In the genomic region with DNA sequence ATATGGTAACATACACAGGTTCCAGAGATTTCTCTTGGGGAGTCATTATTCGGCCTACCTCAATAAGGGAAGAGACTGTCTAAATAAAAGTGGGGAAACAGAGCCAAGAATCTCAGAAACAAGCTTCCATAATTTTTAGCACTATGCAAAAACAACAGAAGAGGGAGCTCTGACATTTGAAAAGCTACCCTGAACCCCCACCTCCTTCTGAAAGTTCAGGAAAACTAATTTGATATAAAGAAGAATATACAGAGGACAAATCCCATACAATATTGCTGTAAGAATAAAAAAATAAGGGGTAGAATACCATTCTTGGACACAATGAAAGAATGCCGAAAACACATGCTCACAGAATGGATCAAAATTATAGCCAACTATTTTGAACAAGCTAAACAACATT, we compare ENCODE assay signal across 10 cellular contexts. TPM values are rescaled to one million over a fixed set of nuclear protein-coding genes. Genes with fewer than 3 reads are reported as not detected.
DNase-seq lines count a peak whose midpoint lies in the region; ATAC-seq, FAIRE-seq and TF ChIP-seq lines count a peak whose summit lies in the region.
"Had no signal": no experiment of that assay in that cellular context is flagged by ENCODE, and none has a peak within 500 bp of the region (broad histone marks: within the 10 kb centered on the region; RNA-seq: fewer than 3 reads in every experiment).

No MANE protein-coding gene starts in this region.

- DNase-seq in GM10266 (ENCODE audit: extremely low spot score): no peak
- DNase-seq in Peyer's patch: no peak
- DNase-seq in fibroblast of peridontal ligament (ENCODE audit: extremely low read depth): peak; percentile 65
- DNase-seq in activated naive CD4-positive, alpha-beta T cell treated with anti-CD3 and anti-CD28 coated beads, Interleukin-2, amount 50 U/mL, for 16 hours: no peak
- no peak for DNase-seq in NCI-H1092 (lab: John Stamatoyannopoulos, UW)
- no peak for DNase-seq in activated CD8-positive, alpha-beta memory T cell treated with anti-CD3 and anti-CD28 coated beads, Interleukin-2, amount 50 U/mL, for 4 hours
- DNase-seq: left colon, NCI-H1048 had no signal

- no peaks in the 10 kb centered on the region for H3K4me1 ChIP-seq in Peyer's patch

- peak; percentile 1 for TF ChIP-seq CTCF in GM10266 (IDR thresholded peaks at IDR 0.05; ENCODE audit: control insufficient read depth, insufficient read depth, low read depth, missing control alignments)
- peak in 4 of 6 experiments; percentile 10 to 44 (median 26) for TF ChIP-seq CTCF in Peyer's patch (IDR thresholded peaks at IDR 0.05)

- H3K4me3 ChIP-seq in Peyer's patch: no peak overlapping the region

- no peak for TF ChIP-seq POLR2A in Peyer's patch (IDR thresholded peaks at IDR 0.05)

- peak; percentile 91 for FAIRE-seq in A204.1 (lab: Jason Lieb, UNC)

- no peaks in the 10 kb centered on the region for H3K36me3 ChIP-seq in Peyer's patch

- no peak overlapping the region for H3K27ac ChIP-seq in Peyer's patch

- H3K27me3 ChIP-seq in Peyer's patch: no peaks in the 10 kb centered on the region

- H3K9me3 ChIP-seq in Peyer's patch: no peaks in the 10 kb centered on the region

- ATAC-seq in HG03045 (IDR thresholded peaks at IDR 0.05; ENCODE audit: unreplicated experiment): no peak
- ATAC-seq: left colon had no signal

RNA-seq across cellular contexts. Expression of a gene that starts 14.3 kb away (rescaled TPM):
- 10 to 100 TPM; 10.3 to 21.2 (median 16.1) TPM for total RNA-seq in Peyer's patch
